In genomic region chr13:111531505-111531904, GRCh38 we compare ENCODE assay signal across 11 cellular contexts.
DNase-seq lines count a peak whose midpoint lies in the region; FAIRE-seq and TF ChIP-seq lines count a peak whose summit lies in the region.
"Had no signal": no experiment of that assay in that cellular context is flagged by ENCODE, and none has a peak within 500 bp of the region (broad histone marks: within the 10 kb centered on the region; RNA-seq: fewer than 3 reads in every experiment).

No MANE protein-coding gene starts in this region.

- H3K27ac ChIP-seq in HUES48 (ENCODE audit: low read depth, low read length) (no peak overlapping the region), left ventricle myocardium inferior (replicated peaks) (no peak overlapping the region), Karpas-422 (ENCODE audit: low read length) (no peak overlapping the region), testis (no peak overlapping the region)

- TF ChIP-seq POLR2A in testis (IDR thresholded peaks at IDR 0.05) = no peak

- intact Hi-C loops in left ventricle myocardium inferior (cut with micrococcal nuclease) = no loop called here
- intact Hi-C loops in testis (cut with DNase I; ENCODE audit: low total_unique reads) = no loop called here

- H3K36me3 ChIP-seq in HUES48 (ENCODE audit: control insufficient read depth, insufficient read depth, low read length) (no peaks in the 10 kb centered on the region), left ventricle myocardium inferior (no peaks in the 10 kb centered on the region), Karpas-422 (ENCODE audit: insufficient read depth, low read length) (no peaks in the 10 kb centered on the region), testis (ENCODE audit: low read depth, missing control alignments) (no peaks in the 10 kb centered on the region)

- H3K9me3 ChIP-seq in HUES48 (ENCODE audit: control insufficient read depth, insufficient read depth, low read length) (no peaks in the 10 kb centered on the region), left ventricle myocardium inferior (replicated peaks) (no peaks in the 10 kb centered on the region), Karpas-422 (ENCODE audit: low read length) (no peaks in the 10 kb centered on the region), testis (no peaks in the 10 kb centered on the region)

- 31 to 49% methylated on average over 7 of the region's 7 CpGs for WGBS in testis, 2 donors

- peak; percentile 92 for DNase-seq in NCI-H748 treated with DMSO at 0.1 percent for 48 hours (lab: John Stamatoyannopoulos, UW)
- no peak for DNase-seq in left ventricle myocardium inferior
- DNase-seq in T1000 (lab: John Stamatoyannopoulos, UW) = no peak
- no peak for DNase-seq in Karpas-422
- DNase-seq in NCI-H226 = no peak
- no peak for DNase-seq in testis
- DNase-seq: activated B cell treated with CpG ODN at 0.5 μM for 24 hours; CD4-positive, CD25-positive, alpha-beta regulatory T cell; right cardiac atrium had no signal

- no peak overlapping the region for H2AFZ ChIP-seq in Karpas-422 (ENCODE audit: low read length)

- FAIRE-seq in A204.1 (lab: Jason Lieb, UNC) = peak; percentile 30

- H3K27me3 ChIP-seq in HUES48 (ENCODE audit: control insufficient read depth, insufficient read depth, low read length) (peaks cover 60% of the 10 kb centered on the region), left ventricle myocardium inferior (ENCODE audit: low read depth) (peaks cover 94% of the 10 kb centered on the region), Karpas-422 (ENCODE audit: low read length) (no peaks in the 10 kb centered on the region), testis (no peaks in the 10 kb centered on the region)

- TF ChIP-seq CTCF in left ventricle myocardium inferior (IDR thresholded peaks at IDR 0.05; ENCODE audit: borderline replicate concordance) (peak; percentile 44), testis (IDR thresholded peaks at IDR 0.05) (no peak)

- H3K4me3 ChIP-seq in HUES48 (ENCODE audit: low read depth, low read length) (peak overlapping the region; percentile 11), left ventricle myocardium inferior (no peak overlapping the region), Karpas-422 (ENCODE audit: low read length) (no peak overlapping the region), testis (no peak overlapping the region)

- H3K79me2 ChIP-seq in Karpas-422 (ENCODE audit: low read length) = no peaks in the 10 kb centered on the region

- no peak overlapping the region for H3K4me2 ChIP-seq in Karpas-422 (ENCODE audit: low read depth, low read length, poor library complexity, severe bottlenecking)

- no peaks in the 10 kb centered on the region for H3K9me2 ChIP-seq in Karpas-422 (replicated peaks; ENCODE audit: insufficient read depth, low read length)

- 0 out of 2 replicates have a peak, but pooled peaks cover 3% of the 10 kb centered on the region for H4K20me1 ChIP-seq in Karpas-422 (ENCODE audit: insufficient read depth, low read depth, low read length)

- H3K4me1 ChIP-seq in HUES48 (ENCODE audit: control insufficient read depth, insufficient read depth, low read length) (peaks cover 70% of the 10 kb centered on the region), left ventricle myocardium inferior (no peaks in the 10 kb centered on the region), Karpas-422 (ENCODE audit: low read length) (no peaks in the 10 kb centered on the region), testis (no peaks in the 10 kb centered on the region)

- no peak overlapping the region for H3K9ac ChIP-seq in HUES48 (ENCODE audit: low read depth, low read length)
- no peak overlapping the region for H3K9ac ChIP-seq in Karpas-422 (ENCODE audit: low read length)
